Comparison of ENCODE assay signal across 27 cellular contexts in genomic region chr3:65438612-65439011, GRCh38.
"Had no signal": no experiment of that assay in that cellular context is flagged by ENCODE, and none has a peak within 500 bp of the region (broad histone marks: within the 10 kb centered on the region; RNA-seq: fewer than 3 reads in every experiment).

No MANE protein-coding gene starts in this region.

- H3K4me3 Mint-ChIP-seq: activated CD4-positive, alpha-beta memory T cell treated with anti-CD3 and anti-CD28 coated beads for 36 hours; activated CD4-positive, alpha-beta T cell treated with anti-CD3 and anti-CD28 coated beads for 36 hours; activated CD4-positive, alpha-beta T cell treated with anti-CD3 and anti-CD28 coated beads, Interleukin-2, amount 10 ng/mL, durations not matched to agents 24 days and 14 days; activated CD8-positive, alpha-beta memory T cell treated with anti-CD3 and anti-CD28 coated beads, Interleukin-2, amount 10 ng/mL, durations not matched to agents 7 days and 5 days; activated CD8-positive, alpha-beta T cell treated with anti-CD3 and anti-CD28 coated beads, Interleukin-2, amount 10 ng/mL, durations not matched to agents 7 days and 5 days; activated naive CD4-positive, alpha-beta T cell treated with anti-CD3 and anti-CD28 coated beads, Interleukin-2, amount 10 ng/mL, durations not matched to agents 7 days and 5 days; activated naive CD8-positive, alpha-beta T cell treated with anti-CD3 and anti-CD28 coated beads, Interleukin-2, amount 10 ng/mL, durations not matched to agents 7 days and 5 days; central memory CD8-positive, alpha-beta T cell; endodermal cell had no signal

- H3K9me3 ChIP-seq: ascending aorta, colonic mucosa had no signal

- ATAC-seq: activated CD4-positive, alpha-beta T cell treated with anti-CD3 and anti-CD28 coated beads for 36 hours; activated CD8-positive, alpha-beta memory T cell treated with anti-CD3 and anti-CD28 coated beads, Interleukin-2, amount 10 ng/mL, durations not matched to agents 7 days and 5 days; activated CD8-positive, alpha-beta T cell treated with anti-CD3 and anti-CD28 coated beads, Interleukin-2, amount 10 ng/mL, durations not matched to agents 7 days and 5 days; activated naive CD4-positive, alpha-beta T cell treated with anti-CD3 and anti-CD28 coated beads, Interleukin-2, amount 50 U/mL, for 72 hours; esophagus mucosa had no signal

- H3K27ac Mint-ChIP-seq: activated CD4-positive, alpha-beta memory T cell treated with anti-CD3 and anti-CD28 coated beads for 36 hours; activated CD4-positive, alpha-beta T cell treated with anti-CD3 and anti-CD28 coated beads for 36 hours; activated CD4-positive, alpha-beta T cell treated with anti-CD3 and anti-CD28 coated beads, Interleukin-2, amount 10 ng/mL, durations not matched to agents 24 days and 14 days; activated CD8-positive, alpha-beta memory T cell treated with anti-CD3 and anti-CD28 coated beads, Interleukin-2, amount 10 ng/mL, durations not matched to agents 7 days and 5 days; activated CD8-positive, alpha-beta T cell treated with anti-CD3 and anti-CD28 coated beads, Interleukin-2, amount 10 ng/mL, durations not matched to agents 7 days and 5 days; activated naive CD4-positive, alpha-beta T cell treated with anti-CD3 and anti-CD28 coated beads, Interleukin-2, amount 10 ng/mL, durations not matched to agents 7 days and 5 days; activated naive CD4-positive, alpha-beta T cell treated with anti-CD3 and anti-CD28 coated beads, Interleukin-2, amount 50 U/mL, for 72 hours; activated naive CD8-positive, alpha-beta T cell treated with anti-CD3 and anti-CD28 coated beads, Interleukin-2, amount 10 ng/mL, durations not matched to agents 7 days and 5 days; endodermal cell had no signal

- H3K36me3 Mint-ChIP-seq: activated CD4-positive, alpha-beta memory T cell treated with anti-CD3 and anti-CD28 coated beads for 36 hours; activated CD8-positive, alpha-beta memory T cell treated with anti-CD3 and anti-CD28 coated beads, Interleukin-2, amount 10 ng/mL, durations not matched to agents 7 days and 5 days; activated naive CD4-positive, alpha-beta T cell treated with anti-CD3 and anti-CD28 coated beads, Interleukin-2, amount 10 ng/mL, durations not matched to agents 7 days and 5 days; activated naive CD4-positive, alpha-beta T cell treated with anti-CD3 and anti-CD28 coated beads, Interleukin-2, amount 50 U/mL, for 72 hours; activated naive CD8-positive, alpha-beta T cell treated with anti-CD3 and anti-CD28 coated beads, Interleukin-2, amount 10 ng/mL, durations not matched to agents 7 days and 5 days had no signal

- H3K9me3 Mint-ChIP-seq: activated CD4-positive, alpha-beta memory T cell treated with anti-CD3 and anti-CD28 coated beads for 36 hours; activated CD4-positive, alpha-beta T cell treated with anti-CD3 and anti-CD28 coated beads, Interleukin-2, amount 10 ng/mL, durations not matched to agents 24 days and 14 days; activated naive CD4-positive, alpha-beta T cell treated with anti-CD3 and anti-CD28 coated beads, Interleukin-2, amount 10 ng/mL, durations not matched to agents 7 days and 5 days; activated naive CD4-positive, alpha-beta T cell treated with anti-CD3 and anti-CD28 coated beads, Interleukin-2, amount 50 U/mL, for 72 hours; activated naive CD8-positive, alpha-beta T cell treated with anti-CD3 and anti-CD28 coated beads, Interleukin-2, amount 10 ng/mL, durations not matched to agents 7 days and 5 days; endodermal cell had no signal

- H3K27me3 Mint-ChIP-seq: activated CD4-positive, alpha-beta memory T cell treated with anti-CD3 and anti-CD28 coated beads for 36 hours; activated CD4-positive, alpha-beta T cell treated with anti-CD3 and anti-CD28 coated beads, Interleukin-2, amount 10 ng/mL, durations not matched to agents 24 days and 14 days; activated CD8-positive, alpha-beta memory T cell treated with anti-CD3 and anti-CD28 coated beads, Interleukin-2, amount 10 ng/mL, durations not matched to agents 7 days and 5 days; activated naive CD4-positive, alpha-beta T cell treated with anti-CD3 and anti-CD28 coated beads, Interleukin-2, amount 10 ng/mL, durations not matched to agents 7 days and 5 days; activated naive CD8-positive, alpha-beta T cell treated with anti-CD3 and anti-CD28 coated beads, Interleukin-2, amount 10 ng/mL, durations not matched to agents 7 days and 5 days; central memory CD8-positive, alpha-beta T cell had no signal

- H3K27ac ChIP-seq: ascending aorta, brain microvascular endothelial cell, colonic mucosa had no signal

- H3K36me3 ChIP-seq: brain microvascular endothelial cell, colonic mucosa had no signal

- H3K27me3 ChIP-seq: ascending aorta, brain microvascular endothelial cell, colonic mucosa had no signal

- FAIRE-seq: bronchial epithelial cell, frontal cortex had no signal

- H3K4me3 ChIP-seq: ascending aorta, colonic mucosa had no signal

- H3K4me1 Mint-ChIP-seq: activated CD4-positive, alpha-beta T cell treated with anti-CD3 and anti-CD28 coated beads for 36 hours; activated CD4-positive, alpha-beta T cell treated with anti-CD3 and anti-CD28 coated beads, Interleukin-2, amount 10 ng/mL, durations not matched to agents 24 days and 14 days; activated CD8-positive, alpha-beta memory T cell treated with anti-CD3 and anti-CD28 coated beads, Interleukin-2, amount 10 ng/mL, durations not matched to agents 7 days and 5 days; activated naive CD4-positive, alpha-beta T cell treated with anti-CD3 and anti-CD28 coated beads, Interleukin-2, amount 10 ng/mL, durations not matched to agents 7 days and 5 days; activated naive CD8-positive, alpha-beta T cell treated with anti-CD3 and anti-CD28 coated beads, Interleukin-2, amount 10 ng/mL, durations not matched to agents 7 days and 5 days; central memory CD8-positive, alpha-beta T cell had no signal

- DNase-seq: activated CD4-positive, alpha-beta memory T cell treated with anti-CD3 and anti-CD28 coated beads for 36 hours; activated CD4-positive, alpha-beta T cell treated with anti-CD3 and anti-CD28 coated beads for 36 hours; activated CD4-positive, alpha-beta T cell treated with anti-CD3 and anti-CD28 coated beads, Interleukin-2, amount 10 ng/mL, durations not matched to agents 24 days and 14 days; activated CD4-positive, CD25-positive, alpha-beta regulatory T cell; activated CD4-positive, CD25-positive, alpha-beta regulatory T cell treated with anti-CD3 and anti-CD28 coated beads, Interleukin-2, amount 50 U/mL, for 72 hours; activated CD8-positive, alpha-beta memory T cell treated with anti-CD3 and anti-CD28 coated beads, Interleukin-2, amount 10 ng/mL, durations not matched to agents 7 days and 5 days; activated CD8-positive, alpha-beta memory T cell treated with anti-CD3 and anti-CD28 coated beads, Interleukin-2, amount 50 U/mL, for 4 hours; activated CD8-positive, alpha-beta T cell treated with anti-CD3 and anti-CD28 coated beads, Interleukin-2, amount 10 ng/mL, durations not matched to agents 7 days and 5 days; activated gamma-delta T cell; activated naive CD4-positive, alpha-beta T cell; activated naive CD4-positive, alpha-beta T cell treated with anti-CD3 and anti-CD28 coated beads, Interleukin-2, amount 10 ng/mL, durations not matched to agents 7 days and 5 days; activated naive CD8-positive, alpha-beta T cell treated with anti-CD3 and anti-CD28 coated beads, Interleukin-2, amount 10 ng/mL, durations not matched to agents 7 days and 5 days; activated T-cell treated with anti-CD3 and anti-CD28 coated beads, Interleukin-2, amount 50 U/mL, for 1 hour; activated T-cell treated with anti-CD3 and anti-CD28 coated beads, Interleukin-2, amount 50 U/mL, for 48 hours; brain microvascular endothelial cell; colonic mucosa; effector CD8-positive, alpha-beta T cell; endodermal cell; foreskin fibroblast; head of caudate nucleus; T-helper 2 cell had no signal

- H3K4me1 ChIP-seq: ascending aorta, colonic mucosa had no signal
